19 cellular contexts compared by ENCODE assay signal in the genomic region with DNA sequence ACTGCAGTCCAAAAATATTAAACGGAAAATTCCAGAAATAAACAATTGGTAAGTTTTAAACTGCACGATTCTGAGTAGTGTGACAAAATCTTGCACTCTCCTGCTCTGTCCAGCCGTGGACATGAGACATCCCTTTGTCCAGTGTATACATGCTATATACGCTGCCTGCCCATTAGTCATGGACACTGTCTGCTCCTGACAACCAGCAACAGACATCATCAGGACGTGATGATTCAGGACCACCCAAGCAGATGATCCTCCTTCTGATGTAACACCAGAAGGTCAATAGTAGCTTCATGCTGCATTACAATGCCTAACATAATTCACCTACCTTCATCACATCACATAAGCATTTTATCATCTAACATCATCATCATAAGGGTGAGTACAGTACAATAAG. TPM values are rescaled to one million over a fixed set of nuclear protein-coding genes. Genes with fewer than 3 reads are reported as not detected.
DNase-seq lines count a peak whose midpoint lies in the region; FAIRE-seq and TF ChIP-seq lines count a peak whose summit lies in the region.
"Had no signal": no experiment of that assay in that cellular context is flagged by ENCODE, and none has a peak within 500 bp of the region (broad histone marks: within the 10 kb centered on the region; RNA-seq: fewer than 3 reads in every experiment).

No MANE protein-coding gene starts in this region.

- H3K27ac ChIP-seq in left ventricle myocardium inferior (replicated peaks) (no peak overlapping the region), right atrium auricular region (no peak overlapping the region)
- H3K27ac ChIP-seq: lower lobe of right lung, upper lobe of right lung had no signal

- H3K27me3 ChIP-seq in bronchial epithelial cell (ENCODE audit: control insufficient read depth, insufficient read depth, low read length), result no peaks in the 10 kb centered on the region
- H3K27me3 ChIP-seq in left ventricle myocardium inferior (ENCODE audit: low read depth), result no peaks in the 10 kb centered on the region
- H3K27me3 ChIP-seq in right atrium auricular region, result no peaks in the 10 kb centered on the region
- H3K27me3 ChIP-seq: upper lobe of right lung had no signal

- TF ChIP-seq CTCF in AG10803 (conservative IDR thresholded peaks at IDR 0.05; ENCODE audit: low read length), result no peak
- no peak for TF ChIP-seq CTCF in bronchial epithelial cell (IDR thresholded peaks at IDR 0.05; ENCODE audit: insufficient read depth, low read length, severe bottlenecking)
- no peak for TF ChIP-seq CTCF in left ventricle myocardium inferior (IDR thresholded peaks at IDR 0.05; ENCODE audit: borderline replicate concordance)
- TF ChIP-seq CTCF in right atrium auricular region (IDR thresholded peaks at IDR 0.05), result no peak

- H3K4me3 ChIP-seq in AG10803 (ENCODE audit: low read length) (no peak overlapping the region), bronchial epithelial cell (ENCODE audit: low read depth, low read length) (no peak overlapping the region), left ventricle myocardium inferior (no peak overlapping the region), right atrium auricular region (no peak overlapping the region)
- H3K4me3 ChIP-seq: HAP-1, lower lobe of right lung, upper lobe of right lung had no signal

- H3K36me3 ChIP-seq in bronchial epithelial cell (ENCODE audit: control insufficient read depth, insufficient read depth, low read length) (no peaks in the 10 kb centered on the region), left ventricle myocardium inferior (no peaks in the 10 kb centered on the region), right atrium auricular region (no peaks in the 10 kb centered on the region)
- H3K36me3 ChIP-seq: HAP-1, lower lobe of right lung, upper lobe of right lung had no signal

- no peaks in the 10 kb centered on the region for H3K4me1 ChIP-seq in left ventricle myocardium inferior
- peaks cover 0 to under 1% of the 10 kb centered on the region in 2 donors for H3K4me1 ChIP-seq in right atrium auricular region
- H3K4me1 ChIP-seq: lower lobe of right lung, upper lobe of right lung had no signal

- intact Hi-C loops in left ventricle myocardium inferior (cut with micrococcal nuclease), result no loop called here

- DNase-seq in AG10803 (ENCODE audit: low read depth) (peak; percentile 24), HTR-8/SVneo (ENCODE audit: insufficient read length, low spot score) (peak; percentile 46), bronchial epithelial cell (ENCODE audit: low read depth) (peak; percentile 3), islet precursor cell (peak; percentile 54), NOMO-1 treated with dmso at 0.1 percent for 144 hours (lab: John Stamatoyannopoulos, UW; ENCODE audit: unreplicated experiment) (no peak), left ventricle myocardium inferior (no peak), right atrium auricular region (ENCODE audit: low spot score) (no peak)
- DNase-seq in effector CD4-positive, alpha-beta T cell, result no peak
- DNase-seq: activated CD8-positive, alpha-beta T cell treated with anti-CD3 and anti-CD28 coated beads, Interleukin-2, amount 10 ng/mL, durations not matched to agents 7 days and 5 days; activated naive CD8-positive, alpha-beta T cell treated with anti-CD3 and anti-CD28 coated beads for 36 hours; effector CD8-positive, alpha-beta T cell; lower lobe of right lung; natural killer cell; NCI-H146; stimulated activated CD4-positive, alpha-beta T cell treated with anti-CD3 and anti-CD28 coated beads, Interleukin-15, amount 100 ng/mL, for 24 hours; stimulated activated naive CD8-positive, alpha-beta T cell treated with anti-CD3 and anti-CD28 coated beads, Interleukin-15, Interleukin-2, amounts not matched to agents 100 U/mL and 50 U/mL, for 24 hours; upper lobe of right lung had no signal

- H3K9me3 ChIP-seq in left ventricle myocardium inferior (replicated peaks), result no peaks in the 10 kb centered on the region
- no peaks in the 10 kb centered on the region for H3K9me3 ChIP-seq in right atrium auricular region
- H3K9me3 ChIP-seq: lower lobe of right lung, upper lobe of right lung had no signal

- FAIRE-seq in HTR-8/SVneo (lab: Jason Lieb, UNC), result peak; percentile 99
- FAIRE-seq in bronchial epithelial cell (lab: Jason Lieb, UNC), result no peak
- FAIRE-seq: GM19239 had no signal

RNA-seq across cellular contexts. Expression of gene ATRX, which starts 36.3 kb away (rescaled TPM):
- 37.6 and 41.2 TPM in 2 replicates for total RNA-seq in bronchial epithelial cell
- 82.2 TPM for total RNA-seq in left ventricle myocardium inferior
- total RNA-seq in right atrium auricular region, result 10 to 100 TPM; 40.9 to 48.3 TPM

Comparison
In these comparisons a context has a peak if more than half of its experiments do, and no peak if none do; other contexts are left out.
1. DNase-seq: peak in AG10803 (single experiment), HTR-8/SVneo (single experiment), bronchial epithelial cell (single experiment) and islet precursor cell (single experiment); none in NOMO-1 treated with dmso at 0.1 percent for 144 hours (single experiment), left ventricle myocardium inferior (single experiment), right atrium auricular region (single experiment) and effector CD4-positive, alpha-beta T cell (single experiment).